11 cellular contexts compared by ENCODE assay signal in genomic region chr1:231929311-231929710, GRCh38.
DNase-seq lines count a peak whose midpoint lies in the region; ATAC-seq, FAIRE-seq and TF ChIP-seq lines count a peak whose summit lies in the region.
"Had no signal": no experiment of that assay in that cellular context is flagged by ENCODE, and none has a peak within 500 bp of the region (broad histone marks: within the 10 kb centered on the region; RNA-seq: fewer than 3 reads in every experiment).

No MANE protein-coding gene starts in this region.

- H3K27me3 ChIP-seq in heart left ventricle, result no peaks in the 10 kb centered on the region
- no peaks in the 10 kb centered on the region for H3K27me3 ChIP-seq in astrocyte (ENCODE audit: insufficient read depth, low read length)
- 0 out of 2 replicates have a peak, but pooled peaks cover 6% of the 10 kb centered on the region for H3K27me3 ChIP-seq in iPS-20b (ENCODE audit: insufficient read depth, low read length)
- H3K27me3 ChIP-seq in suprapubic skin, result no peaks in the 10 kb centered on the region
- H3K27me3 ChIP-seq: neutrophil had no signal

- peak overlapping the region in 11 of 12 donors; percentile 6 to 83 (median 59) for H3K27ac ChIP-seq in heart left ventricle
- H3K27ac ChIP-seq in astrocyte (ENCODE audit: low read depth, low read length), result peak overlapping the region; percentile 73
- no peak overlapping the region for H3K27ac ChIP-seq in iPS-20b (ENCODE audit: low read length)
- peak overlapping the region; percentile 39 for H3K27ac ChIP-seq in suprapubic skin
- H3K27ac ChIP-seq: C4-2B, neutrophil had no signal

- H3K9ac ChIP-seq in astrocyte (ENCODE audit: low read length) (peak overlapping the region; percentile 67), iPS-20b (ENCODE audit: low read depth, low read length) (peak overlapping the region; percentile 54; the same call in 1 of the 2 replicates)

- 26 to 43% (median 34%) methylated on average over 8 of the region's 8 CpGs for WGBS in heart left ventricle, 4 donors
- 19% methylated on average over 8 of the region's 8 CpGs for WGBS in suprapubic skin

- H3K4me3 Mint-ChIP-seq in astrocyte (ENCODE audit: unreplicated experiment), result no peak overlapping the region
- H3K4me3 Mint-ChIP-seq: IgD-negative memory B cell had no signal

- peak overlapping the region; percentile 57 for H2AFZ ChIP-seq in astrocyte (ENCODE audit: low read depth, low read length)

- H3K4me1 ChIP-seq in heart left ventricle (peaks cover 4 to 67% (median 47%) of the 10 kb centered on the region in 12 donors), astrocyte (ENCODE audit: insufficient read depth, low read length) (peaks cover 10% of the 10 kb centered on the region), iPS-20b (ENCODE audit: insufficient read depth, low read length) (peaks cover 11% of the 10 kb centered on the region), suprapubic skin (peaks cover 28% of the 10 kb centered on the region)

- in situ Hi-C loops in ACHN (cut with HindIII; ENCODE audit: low pct_ligation_motif_present, low pct_unique_long_range_greater_than_20kb, low sequenced_read_pairs), result no loop called here

- H3K36me3 ChIP-seq in heart left ventricle (no peaks in the 10 kb centered on the region), astrocyte (ENCODE audit: insufficient read depth, low read length) (no peaks in the 10 kb centered on the region), iPS-20b (ENCODE audit: insufficient read depth, low read depth, low read length) (no peaks in the 10 kb centered on the region), suprapubic skin (no peaks in the 10 kb centered on the region)
- H3K36me3 ChIP-seq: neutrophil had no signal

- H3K27ac Mint-ChIP-seq in astrocyte (ENCODE audit: unreplicated experiment), result peak overlapping the region; percentile 29
- H3K27ac Mint-ChIP-seq: IgD-negative memory B cell had no signal

- no peaks in the 10 kb centered on the region for H3K36me3 Mint-ChIP-seq in astrocyte (ENCODE audit: low read depth, unreplicated experiment)

- DNase-seq in heart left ventricle, result peak in 2 of 5 donors; percentile 41 to 43
- no peak for DNase-seq in left ventricle myocardium superior
- DNase-seq in astrocyte (ENCODE audit: low read depth), result peak; percentile 88
- DNase-seq in suprapubic skin (ENCODE audit: low spot score in 2 of 2), result no peak
- DNase-seq in ACHN, result no peak
- DNase-seq in NCI-H82 treated with DMSO at 0.1 percent for 48 hours (lab: John Stamatoyannopoulos, UW; ENCODE audit: unreplicated experiment), result no peak

- H3K4me1 Mint-ChIP-seq in astrocyte (ENCODE audit: low read depth, unreplicated experiment), result peaks cover 13% of the 10 kb centered on the region
- H3K4me1 Mint-ChIP-seq: IgD-negative memory B cell had no signal

- no peaks in the 10 kb centered on the region for H3K79me2 ChIP-seq in astrocyte (ENCODE audit: insufficient read depth, low read length)

- TF ChIP-seq CTCF in heart left ventricle (IDR thresholded peaks at IDR 0.05) (no peak), astrocyte (IDR thresholded peaks at IDR 0.05; ENCODE audit: insufficient read depth, low read depth, low read length) (no peak), suprapubic skin (IDR thresholded peaks at IDR 0.05) (no peak)

- TF ChIP-seq EP300 in suprapubic skin (IDR thresholded peaks at IDR 0.05), result no peak

- ATAC-seq in heart left ventricle (peak in 2 of 4 donors; percentile 22 to 56), left ventricle myocardium superior (no peak), HG02885 (IDR thresholded peaks at IDR 0.05; ENCODE audit: poor library complexity, unreplicated experiment) (no peak)

- TF ChIP-seq POLR2A in heart left ventricle (IDR thresholded peaks at IDR 0.05) (no peak), suprapubic skin (IDR thresholded peaks at IDR 0.05) (no peak)

- H3K27me3 Mint-ChIP-seq in astrocyte (ENCODE audit: low read depth, unreplicated experiment), result no peaks in the 10 kb centered on the region

- H3K4me3 ChIP-seq in heart left ventricle, result peak overlapping the region in 1 of 12 donors; percentile 8
- H3K4me3 ChIP-seq in astrocyte (ENCODE audit: insufficient read depth, low read depth, low read length), result no peak overlapping the region
- H3K4me3 ChIP-seq in iPS-20b (ENCODE audit: low read length), result peak overlapping the region; percentile 38; the same call in 1 of the 2 replicates
- H3K4me3 ChIP-seq in suprapubic skin, result no peak overlapping the region

- no peaks in the 10 kb centered on the region for H4K20me1 ChIP-seq in astrocyte (ENCODE audit: insufficient read depth, low read length)

- H3K9me3 Mint-ChIP-seq in astrocyte (ENCODE audit: unreplicated experiment), result peaks cover 2% of the 10 kb centered on the region

- H3K9me3 ChIP-seq in heart left ventricle, result peaks cover 0 to 13% (median 3%) of the 10 kb centered on the region in 12 donors
- peaks cover 4% of the 10 kb centered on the region for H3K9me3 ChIP-seq in astrocyte (ENCODE audit: insufficient read depth, low read depth, low read length)
- H3K9me3 ChIP-seq in iPS-20b (ENCODE audit: insufficient read depth, low read depth, low read length), result peaks cover 8% of the 10 kb centered on the region
- H3K9me3 ChIP-seq in suprapubic skin, result no peaks in the 10 kb centered on the region
- H3K9me3 ChIP-seq: neutrophil had no signal

- intact Hi-C loops in heart left ventricle (cut with DNase I) (loop anchor here in 4 of 10 donors (2.0 to 10.0 kb wide), 4 partner anchors 62 to 695 kb away; no protein-coding TSS in a partner anchor), left ventricle myocardium superior (cut with micrococcal nuclease) (no loop called here)

- H3K4me2 ChIP-seq in astrocyte (ENCODE audit: low read length), result peak overlapping the region; percentile 76

- no peak for FAIRE-seq in astrocyte (lab: Jason Lieb, UNC)
